ENCODE assay signal across 10 cellular contexts in genomic region chr1:171645553-171646336, GRCh38. TPM values are rescaled to one million over a fixed set of nuclear protein-coding genes. Genes with fewer than 3 reads are reported as not detected.
A peak's percentile ranks its signal among the peaks of the same experiment; 100 is the strongest.
DNase-seq lines count a peak whose midpoint lies in the region; ATAC-seq, FAIRE-seq and TF ChIP-seq lines count a peak whose summit lies in the region.
"Had no signal": no experiment of that assay in that cellular context is flagged by ENCODE, and none has a peak within 500 bp of the region (broad histone marks: within the 10 kb centered on the region; RNA-seq: fewer than 3 reads in every experiment).

No MANE protein-coding gene starts in this region.

- H3K4me3 ChIP-seq in HepG2 (replicated peaks in 1 of 3; ENCODE audit: insufficient read depth in 1 of 3, low read depth in 2 of 3, low read length in 3 of 3): peak overlapping the region; percentile 12 to 73 (median 49); a peak in 4 of 6 replicates
- no peak overlapping the region for H3K4me3 ChIP-seq in testis

- BruUV-seq in HepG2 (replicated peaks; lab: Mats Ljungman, UMichigan): no TSS peak

- DNase-seq in M059J (ENCODE audit: low read depth): peak; percentile 4
- peak; percentile 95 to 98 for DNase-seq in cerebellar nuclear complex (lab: John Stamatoyannopoulos, UW)
- no peak for DNase-seq in HepG2 (ENCODE audit: low spot score)
- DNase-seq in testis: peak; percentile 69
- no peak for DNase-seq in naive thymus-derived CD8-positive, alpha-beta T cell
- no peak for DNase-seq in Kasumi-1 (lab: John Stamatoyannopoulos, UW)
- no peak for DNase-seq in NCI-H2196 treated with DMSO at 0.1 percent for 48 hours (lab: John Stamatoyannopoulos, UW; ENCODE audit: unreplicated experiment)

- no peak for FAIRE-seq in HepG2 (lab: Jason Lieb, UNC)

- CTCF ChIA-PET in HepG2 (lab: Yijun Ruan, JAX; ENCODE audit: low intra/inter-chr PET ratio, low total read pairs): interaction anchor here (1.8 kb wide), 1 partner anchor 69 kb away, joined by 18 read pairs; no protein-coding TSS in a partner anchor

- H3K9me3 ChIP-seq in HepG2 (ENCODE audit: low read length) (no peaks in the 10 kb centered on the region), testis (no peaks in the 10 kb centered on the region)

- no peaks in the 10 kb centered on the region for H3K36me3 ChIP-seq in HepG2 (replicated peaks in 1 of 2; ENCODE audit: control insufficient read depth in 1 of 2, insufficient read depth in 2 of 2, low read length in 2 of 2)
- no peaks in the 10 kb centered on the region for H3K36me3 ChIP-seq in testis (ENCODE audit: low read depth, missing control alignments)

- TF ChIP-seq POLR2A in HepG2 (IDR thresholded peaks at IDR 0.05; ENCODE audit: insufficient read depth in 1 of 2, low read depth in 2 of 2, low read length in 2 of 2) (no peak), testis (IDR thresholded peaks at IDR 0.05) (no peak)

- H3K36me3 Mint-ChIP-seq in naive thymus-derived CD8-positive, alpha-beta T cell: no peaks in the 10 kb centered on the region
- H3K36me3 Mint-ChIP-seq: activated naive CD8-positive, alpha-beta T cell; immature natural killer cell had no signal

- no peaks in the 10 kb centered on the region for H4K20me1 ChIP-seq in HepG2 (ENCODE audit: insufficient read depth, low read length)

- no peak overlapping the region for H3K27ac ChIP-seq in HepG2 (ENCODE audit: extremely low read length, insufficient read depth, low read length)
- H3K27ac ChIP-seq in testis: peak overlapping the region; percentile 46 to 62

- peaks cover 0 to 4% (median 1%) of the 10 kb centered on the region in 5 donors for H3K27me3 Mint-ChIP-seq in naive thymus-derived CD8-positive, alpha-beta T cell

- H3K9me3 Mint-ChIP-seq in naive thymus-derived CD8-positive, alpha-beta T cell: no peaks in the 10 kb centered on the region
- H3K9me3 Mint-ChIP-seq: immature natural killer cell had no signal

- H2AFZ ChIP-seq in HepG2 (ENCODE audit: low read length): peak overlapping the region; percentile 79

- H3K9ac ChIP-seq in HepG2 (ENCODE audit: insufficient read depth, low read depth, low read length): peak overlapping the region; percentile 38; the same call in 1 of the 2 replicates

- peak overlapping the region; percentile 82 for H3K4me2 ChIP-seq in HepG2 (ENCODE audit: low read depth, low read length)

- no peak for TF ChIP-seq EP300 in HepG2 (IDR thresholded peaks at IDR 0.05; ENCODE audit: low read depth in 2 of 2, low read length in 2 of 2)
- TF ChIP-seq EP300 in HepG2 (CRISPR knock-in tag; IDR thresholded peaks at IDR 0.05; ENCODE audit: borderline replicate concordance): no peak

- WGBS in HepG2 (ENCODE audit: low lambda C conversion rate): 33% methylated on average over 8 of the region's 8 CpGs
- WGBS in testis, 2 donors: 56 to 60% methylated on average over 8 of the region's 8 CpGs

- H3K4me1 Mint-ChIP-seq in naive thymus-derived CD8-positive, alpha-beta T cell: peaks cover 6 to 12% (median 7%) of the 10 kb centered on the region in 4 donors

- H3K27ac Mint-ChIP-seq in naive thymus-derived CD8-positive, alpha-beta T cell: peak overlapping the region in 1 of 10 donors; percentile 10
- H3K27ac Mint-ChIP-seq: activated naive CD8-positive, alpha-beta T cell; immature natural killer cell had no signal

- TF ChIP-seq RAD21 in HepG2 (CRISPR knock-in tag; IDR thresholded peaks at IDR 0.05): no peak

- H3K4me1 ChIP-seq in HepG2 (ENCODE audit: insufficient read depth, low read length) (peaks cover 8% of the 10 kb centered on the region; the same call in 1 of the 2 replicates), testis (peaks cover 16% of the 10 kb centered on the region)

- intact Hi-C loops in HepG2 (cut with micrococcal nuclease; ENCODE audit: unreplicated experiment) (loop anchor here (1.0 to 10.0 kb wide), 4 partner anchors 71 to 339 kb away; partner anchors contain the start of genes METTL13 and VAMP4), testis (cut with DNase I; ENCODE audit: low total_unique reads) (loop anchor here (10.0 kb wide), 1 partner anchor 69 kb away; no protein-coding TSS in a partner anchor)

- in situ Hi-C loops in HepG2 (cut with HindIII; ENCODE audit: extremely low pct_ligation_motif_present, low pct_unique_long_range_greater_than_20kb): loop anchor here (10.0 kb wide), 2 partner anchors 69 to 339 kb away; no protein-coding TSS in a partner anchor

- TF ChIP-seq CTCF in HepG2 (CRISPR knock-in tag; IDR thresholded peaks at IDR 0.05) (no peak), testis (IDR thresholded peaks at IDR 0.05) (no peak)

- H3K79me2 ChIP-seq in HepG2 (ENCODE audit: insufficient read depth, low read length): no peaks in the 10 kb centered on the region

- H3K27me3 ChIP-seq in HepG2 (ENCODE audit: control insufficient read depth in 1 of 2, insufficient read depth in 2 of 2, low read length in 2 of 2) (no peaks in the 10 kb centered on the region), testis (no peaks in the 10 kb centered on the region)

- ATAC-seq in HepG2: peak; percentile 16; the same call in 2 of the 3 replicates
- no peak for ATAC-seq in naive thymus-derived CD8-positive, alpha-beta T cell
- no peak for ATAC-seq in GM19395 (IDR thresholded peaks at IDR 0.05; ENCODE audit: unreplicated experiment)

- POLR2A ChIA-PET in HepG2 (lab: Yijun Ruan, JAX): interaction anchor here (1.3 kb wide), 1 partner anchor 96 kb away, joined by 4 read pairs; the partner anchor contains the start of gene VAMP4
- POLR2A ChIA-PET in naive thymus-derived CD8-positive, alpha-beta T cell (lab: Charles Lee): no interaction called here

- H3K4me3 Mint-ChIP-seq in naive thymus-derived CD8-positive, alpha-beta T cell: no peak overlapping the region
- H3K4me3 Mint-ChIP-seq: activated naive CD8-positive, alpha-beta T cell; immature natural killer cell had no signal

TF ChIP-seq in HepG2, 621 proteins besides CTCF, POLR2A, EP300 and RAD21 (continues in another document):
- no peak for TF ChIP-seq ZMYM4 (CRISPR knock-in tag; IDR thresholded peaks at IDR 0.05)
- TF ChIP-seq ZNF747 (CRISPR knock-in tag; IDR thresholded peaks at IDR 0.05; ENCODE audit: borderline replicate concordance): no peak
- no peak for TF ChIP-seq ZNF235 (CRISPR knock-in tag; IDR thresholded peaks at IDR 0.05; ENCODE audit: borderline replicate concordance)

RNA-seq across cellular contexts. Expression of gene MYOC, which starts 6.7 kb away (rescaled TPM):
- not detected in 2 replicates for total RNA-seq in M059J (2014; rRNA removed; shearing (Covaris generic))
- total RNA-seq in HepG2 (2016; rRNA removed; fragmentation: Illumina TruSeq; extraction: Trizol) (not detected in 2 replicates), testis (1 to 10 TPM; 1.3 to 3.0 TPM)
- not detected in 2 replicates for total RNA-seq in HepG2 (2016; cell fraction: cytosol; rRNA removed; fragmentation: Illumina TruSeq; extraction: Trizol; ENCODE audit: low read depth)
- total RNA-seq in HepG2 (2016; cell fraction: insoluble cytoplasmic fraction; rRNA removed; fragmentation: Illumina TruSeq; extraction: Trizol): not detected in 2 replicates
- total RNA-seq in HepG2 (2016; cell fraction: membrane; rRNA removed; fragmentation: Illumina TruSeq; extraction: Trizol): not detected in 2 replicates
- total RNA-seq in HepG2 (2016; cell fraction: nucleus; rRNA removed; fragmentation: Illumina TruSeq; extraction: Trizol): not detected in 2 replicates
- polyA plus RNA-seq in HepG2 (2011; rRNA removed) (not detected in 2 replicates), testis (ENCODE audit: insufficient read depth, low read depth, low replicate concordance) (3.4 TPM)
- not detected in 2 replicates for polyA plus RNA-seq in HepG2 (2011; cell fraction: cytosol; rRNA removed)
- polyA plus RNA-seq in HepG2 (2011; cell fraction: nucleus; rRNA removed): 0.10 TPM in 1 of 2 replicates, not detected in the other
- not detected in 2 replicates for polyA plus RNA-seq in HepG2 (2012)
- not detected in 2 replicates for polyA plus RNA-seq in HepG2 (2016; cell fraction: cytosol; fragmentation: Illumina TruSeq; extraction: Trizol; ENCODE audit: low read depth)
- polyA plus RNA-seq in HepG2 (2016; cell fraction: insoluble cytoplasmic fraction; fragmentation: Illumina TruSeq; extraction: Trizol; ENCODE audit: low read depth): not detected in 2 replicates
- not detected in 2 replicates for polyA plus RNA-seq in HepG2 (2016; cell fraction: membrane; fragmentation: Illumina TruSeq; extraction: Trizol; ENCODE audit: low read depth)
- not detected in 2 replicates for polyA plus RNA-seq in HepG2 (2016; cell fraction: nucleus; fragmentation: Illumina TruSeq; extraction: Trizol; ENCODE audit: insufficient read depth, low read depth)
- not detected in 2 replicates for polyA minus RNA-seq in HepG2 (2011; rRNA and poly(A)+ RNA removed; ENCODE audit: low replicate concordance)
- polyA minus RNA-seq in HepG2 (2011; cell fraction: cytosol; rRNA and poly(A)+ RNA removed): not detected in 2 replicates
- polyA minus RNA-seq in HepG2 (2011; cell fraction: nucleus; rRNA and poly(A)+ RNA removed): not detected in 2 replicates
- total RNA-seq in naive thymus-derived CD8-positive, alpha-beta T cell: not detected
- not detected for polyA plus RNA-seq in naive thymus-derived CD8-positive, alpha-beta T cell
- polyA plus RNA-seq: immature natural killer cell had no signal

RNA-seq across cellular contexts. Expression of gene MYOCOS, which starts 23.7 kb away (rescaled TPM):
- not detected in 2 replicates for total RNA-seq in M059J (2014; rRNA removed; shearing (Covaris generic))
- total RNA-seq in HepG2 (2016; rRNA removed; fragmentation: Illumina TruSeq; extraction: Trizol) (not detected in 2 replicates), testis (under 1 TPM; 0.37 to 0.55 TPM)
- not detected in 2 replicates for total RNA-seq in HepG2 (2016; cell fraction: cytosol; rRNA removed; fragmentation: Illumina TruSeq; extraction: Trizol; ENCODE audit: low read depth)
- not detected in 2 replicates for total RNA-seq in HepG2 (2016; cell fraction: insoluble cytoplasmic fraction; rRNA removed; fragmentation: Illumina TruSeq; extraction: Trizol)
- not detected in 2 replicates for total RNA-seq in HepG2 (2016; cell fraction: membrane; rRNA removed; fragmentation: Illumina TruSeq; extraction: Trizol)
- total RNA-seq in HepG2 (2016; cell fraction: nucleus; rRNA removed; fragmentation: Illumina TruSeq; extraction: Trizol): not detected in 2 replicates
- polyA plus RNA-seq in HepG2 (2011; rRNA removed) (not detected in 2 replicates), testis (ENCODE audit: insufficient read depth, low read depth, low replicate concordance) (0.33 TPM)
- polyA plus RNA-seq in HepG2 (2011; cell fraction: cytosol; rRNA removed): not detected in 2 replicates
- polyA plus RNA-seq in HepG2 (2011; cell fraction: nucleus; rRNA removed): not detected in 2 replicates
- polyA plus RNA-seq in HepG2 (2012): not detected in 2 replicates
- not detected in 2 replicates for polyA plus RNA-seq in HepG2 (2016; cell fraction: cytosol; fragmentation: Illumina TruSeq; extraction: Trizol; ENCODE audit: low read depth)
- polyA plus RNA-seq in HepG2 (2016; cell fraction: insoluble cytoplasmic fraction; fragmentation: Illumina TruSeq; extraction: Trizol; ENCODE audit: low read depth): not detected in 2 replicates
- polyA plus RNA-seq in HepG2 (2016; cell fraction: membrane; fragmentation: Illumina TruSeq; extraction: Trizol; ENCODE audit: low read depth): not detected in 2 replicates
- not detected in 2 replicates for polyA plus RNA-seq in HepG2 (2016; cell fraction: nucleus; fragmentation: Illumina TruSeq; extraction: Trizol; ENCODE audit: insufficient read depth, low read depth)
- not detected in 2 replicates for polyA minus RNA-seq in HepG2 (2011; rRNA and poly(A)+ RNA removed; ENCODE audit: low replicate concordance)
- not detected in 2 replicates for polyA minus RNA-seq in HepG2 (2011; cell fraction: cytosol; rRNA and poly(A)+ RNA removed)
- not detected in 2 replicates for polyA minus RNA-seq in HepG2 (2011; cell fraction: nucleus; rRNA and poly(A)+ RNA removed)
- under 1 TPM; 0.47 to 0.70 TPM for total RNA-seq in naive thymus-derived CD8-positive, alpha-beta T cell
- not detected for polyA plus RNA-seq in naive thymus-derived CD8-positive, alpha-beta T cell
- polyA plus RNA-seq: immature natural killer cell had no signal

Comparison
In these comparisons a context has a peak if more than half of its experiments do, and no peak if none do; other contexts are left out.
1. DNase-seq: peak in M059J (single experiment), cerebellar nuclear complex (2 of 2) and testis (single experiment); none in HepG2 (single experiment), naive thymus-derived CD8-positive, alpha-beta T cell (0 of 10), Kasumi-1 (0 of 2) and NCI-H2196 treated with DMSO at 0.1 percent for 48 hours (single experiment).
2. H3K4me3 ChIP-seq: peak in HepG2 (3 of 3); none in testis (0 of 2).